In the genomic region with DNA sequence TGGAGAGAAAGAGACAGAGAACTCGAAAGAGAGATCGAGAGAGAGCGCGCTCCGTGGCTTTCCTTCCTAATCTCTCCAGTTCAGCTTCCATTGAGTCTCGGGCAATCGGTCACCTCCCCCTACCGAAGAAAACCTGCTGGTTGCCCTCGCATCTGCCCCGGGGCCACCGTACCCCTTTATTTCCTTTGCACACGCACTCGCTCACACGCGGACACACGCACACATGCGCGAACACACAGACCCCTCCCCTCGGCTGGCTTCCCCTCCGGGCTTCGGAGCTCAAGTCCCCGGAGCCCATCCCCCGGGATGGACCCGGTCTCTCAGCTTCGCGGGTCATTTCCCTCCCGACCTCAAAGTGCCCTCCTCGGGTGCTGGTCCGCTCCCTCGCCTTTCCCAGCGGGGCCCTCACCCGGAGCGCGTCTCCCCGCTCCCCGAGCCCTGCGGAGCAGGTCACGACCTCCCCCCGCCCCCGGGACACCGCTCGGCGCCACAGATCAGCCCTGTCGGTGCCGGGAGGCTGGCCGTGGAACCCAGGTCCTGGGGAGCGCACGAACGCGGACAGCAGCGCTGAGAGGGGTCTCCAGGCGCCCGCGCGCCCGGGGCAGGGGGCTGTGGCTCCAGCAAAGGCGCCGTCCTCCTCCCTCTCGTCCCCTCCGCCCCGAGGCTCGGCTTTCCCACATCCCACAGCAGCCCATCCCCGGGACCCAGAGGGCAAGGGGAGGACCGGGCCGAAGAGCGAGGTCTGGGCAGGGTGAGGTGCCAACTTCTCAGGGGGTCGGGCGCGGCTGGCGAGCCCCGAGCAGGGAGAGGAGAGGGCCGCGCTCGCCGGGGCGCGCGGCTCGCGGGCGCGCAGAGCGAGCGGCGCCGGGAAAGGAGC, we compare ENCODE assay signal across 9 cellular contexts. TPM values are rescaled to one million over a fixed set of nuclear protein-coding genes. Genes with fewer than 3 reads are reported as not detected.
DNase-seq lines count a peak whose midpoint lies in the region; ATAC-seq and TF ChIP-seq lines count a peak whose summit lies in the region.
"Had no signal": no experiment of that assay in that cellular context is flagged by ENCODE, and none has a peak within 500 bp of the region (broad histone marks: within the 10 kb centered on the region; RNA-seq: fewer than 3 reads in every experiment).

No MANE protein-coding gene starts in this region.

- peaks cover 19% of the 10 kb centered on the region for H3K4me1 Mint-ChIP-seq in activated T-helper 1 cell treated with anti-CD3 and anti-CD28 coated beads, Interleukin-12 subunit alpha, Interleukin-12 subunit beta, Interleukin-2, Interleukin-4 antibody, amounts not matched to agents 30 ng/mL and 10 ng/mL and 1 ng/mL, durations not matched to agents 14 hours and 24 hours and 36 hours (ENCODE audit: low read depth)

- H3K27ac Mint-ChIP-seq in activated T-helper 1 cell treated with anti-CD3 and anti-CD28 coated beads, Interleukin-12 subunit alpha, Interleukin-12 subunit beta, Interleukin-2, Interleukin-4 antibody, amounts not matched to agents 30 ng/mL and 10 ng/mL and 1 ng/mL, durations not matched to agents 14 hours and 24 hours and 36 hours, result no peak overlapping the region

- H3K36me3 ChIP-seq in BLaER1 (no peaks in the 10 kb centered on the region), right atrium auricular region (no peaks in the 10 kb centered on the region), psoas muscle (ENCODE audit: insufficient read depth in 1 of 2, low read depth in 1 of 2) (no peaks in the 10 kb centered on the region)

- H3K36me3 Mint-ChIP-seq in activated T-helper 1 cell treated with anti-CD3 and anti-CD28 coated beads, Interleukin-12 subunit alpha, Interleukin-12 subunit beta, Interleukin-2, Interleukin-4 antibody, amounts not matched to agents 30 ng/mL and 10 ng/mL and 1 ng/mL, durations not matched to agents 14 hours and 24 hours and 36 hours (ENCODE audit: low read depth), result no peaks in the 10 kb centered on the region

- peak overlapping the region; percentile 83 for H3K4me3 Mint-ChIP-seq in activated T-helper 1 cell treated with anti-CD3 and anti-CD28 coated beads, Interleukin-12 subunit alpha, Interleukin-12 subunit beta, Interleukin-2, Interleukin-4 antibody, amounts not matched to agents 30 ng/mL and 10 ng/mL and 1 ng/mL, durations not matched to agents 14 hours and 24 hours and 36 hours

- H3K27me3 Mint-ChIP-seq in activated T-helper 1 cell treated with anti-CD3 and anti-CD28 coated beads, Interleukin-12 subunit alpha, Interleukin-12 subunit beta, Interleukin-2, Interleukin-4 antibody, amounts not matched to agents 30 ng/mL and 10 ng/mL and 1 ng/mL, durations not matched to agents 14 hours and 24 hours and 36 hours (ENCODE audit: insufficient read depth), result peaks cover 72% of the 10 kb centered on the region

- H3K9me3 Mint-ChIP-seq in activated T-helper 1 cell treated with anti-CD3 and anti-CD28 coated beads, Interleukin-12 subunit alpha, Interleukin-12 subunit beta, Interleukin-2, Interleukin-4 antibody, amounts not matched to agents 30 ng/mL and 10 ng/mL and 1 ng/mL, durations not matched to agents 14 hours and 24 hours and 36 hours, result no peaks in the 10 kb centered on the region

- H3K27me3 ChIP-seq in BLaER1 (peaks cover 79% of the 10 kb centered on the region), right atrium auricular region (no peaks in the 10 kb centered on the region), psoas muscle (ENCODE audit: insufficient read depth in 3 of 3, low read length in 2 of 3) (peaks cover 0 to 44% (median 8%) of the 10 kb centered on the region in 3 donors)

- peak overlapping the region; percentile 87 for H3K4me2 ChIP-seq in BLaER1

- 0 to 1% (median 1%) methylated on average over 67 to 86 of the region's 86 CpGs for WGBS in psoas muscle, 3 donors

- TF ChIP-seq CTCF in right atrium auricular region (IDR thresholded peaks at IDR 0.05), result no peak
- no peak for TF ChIP-seq CTCF in psoas muscle (IDR thresholded peaks at IDR 0.05)

- H3K9ac ChIP-seq in BLaER1, result no peak overlapping the region

- peak; percentile 44 for DNase-seq in HuH-7 (ENCODE audit: low spot score)
- no peak for DNase-seq in activated T-helper 1 cell treated with anti-CD3 and anti-CD28 coated beads, Interleukin-12 subunit alpha, Interleukin-12 subunit beta, Interleukin-2, Interleukin-4 antibody, amounts not matched to agents 30 ng/mL and 10 ng/mL and 1 ng/mL, durations not matched to agents 14 hours and 24 hours and 36 hours (ENCODE audit: low spot score)
- no peak for DNase-seq in right atrium auricular region (ENCODE audit: low spot score)
- DNase-seq in psoas muscle, result peak; percentile 16 to 60
- DNase-seq in AML-193 (lab: John Stamatoyannopoulos, UW), result no peak
- DNase-seq in NCI-H1048 (lab: John Stamatoyannopoulos, UW), result no peak
- no peak for DNase-seq in putamen (ENCODE audit: low spot score)

- H3K4me1 ChIP-seq in BLaER1, result peaks cover 12% of the 10 kb centered on the region
- peaks cover 0 to 17% of the 10 kb centered on the region in 2 donors for H3K4me1 ChIP-seq in right atrium auricular region
- no peaks in the 10 kb centered on the region for H3K4me1 ChIP-seq in psoas muscle

- intact Hi-C loops in activated T-helper 1 cell treated with anti-CD3 and anti-CD28 coated beads, Interleukin-12 subunit alpha, Interleukin-12 subunit beta, Interleukin-2, Interleukin-4 antibody, amounts not matched to agents 30 ng/mL and 10 ng/mL and 1 ng/mL, durations not matched to agents 14 hours and 24 hours and 36 hours (cut with micrococcal nuclease), result no loop called here
- intact Hi-C loops in psoas muscle (cut with DNase I), result no loop called here

- H3K9me3 ChIP-seq in BLaER1 (peaks cover 12% of the 10 kb centered on the region), right atrium auricular region (no peaks in the 10 kb centered on the region), psoas muscle (no peaks in the 10 kb centered on the region)

- H3K4me3 ChIP-seq in BLaER1 (peak overlapping the region; percentile 71), right atrium auricular region (peak overlapping the region; percentile 48 to 64), psoas muscle (peak overlapping the region; percentile 72)

- H3K27ac ChIP-seq in BLaER1 (no peak overlapping the region), right atrium auricular region (peak overlapping the region; percentile 75), psoas muscle (peak overlapping the region; percentile 62)

- peak in 2 of 4 donors; percentile 27 to 45 for ATAC-seq in psoas muscle
- ATAC-seq: HCT116 had no signal

- H4K20me1 ChIP-seq in BLaER1, result peaks cover 22% of the 10 kb centered on the region

RNA-seq across cellular contexts. Expression of gene DACH1, which starts 1.8 kb away (rescaled TPM):
- not detected in 2 replicates for total RNA-seq in activated T-helper 1 cell treated with anti-CD3 and anti-CD28 coated beads, Interleukin-12 subunit alpha, Interleukin-12 subunit beta, Interleukin-2, Interleukin-4 antibody, amounts not matched to agents 30 ng/mL and 10 ng/mL and 1 ng/mL, durations not matched to agents 14 hours and 24 hours and 36 hours
- total RNA-seq in right atrium auricular region (1 to 10 TPM in 1 of 2 donors, under 1 TPM in 1; 0.39 to 1.6 TPM), psoas muscle (1 to 10 TPM; 1.1 to 3.6 (median 1.2) TPM)
- polyA plus RNA-seq in psoas muscle, result under 1 TPM; 0.51 to 0.67 (median 0.57) TPM

Comparison
In these comparisons a context has a peak if more than half of its experiments do, and no peak if none do; other contexts are left out.
1. DNase-seq: peak in HuH-7 (single experiment) and psoas muscle (2 of 2); none in activated T-helper 1 cell treated with anti-CD3 and anti-CD28 coated beads, Interleukin-12 subunit alpha, Interleukin-12 subunit beta, Interleukin-2, Interleukin-4 antibody, amounts not matched to agents 30 ng/mL and 10 ng/mL and 1 ng/mL, durations not matched to agents 14 hours and 24 hours and 36 hours (single experiment), right atrium auricular region (single experiment), AML-193 (0 of 2), NCI-H1048 (single experiment) and putamen (single experiment).
2. Peak in every context shown above with its lines, with median percentiles within 50 percentile points of each other: H3K4me3 ChIP-seq.